Comparison of ENCODE assay signal across 8 cellular contexts in the genomic region with DNA sequence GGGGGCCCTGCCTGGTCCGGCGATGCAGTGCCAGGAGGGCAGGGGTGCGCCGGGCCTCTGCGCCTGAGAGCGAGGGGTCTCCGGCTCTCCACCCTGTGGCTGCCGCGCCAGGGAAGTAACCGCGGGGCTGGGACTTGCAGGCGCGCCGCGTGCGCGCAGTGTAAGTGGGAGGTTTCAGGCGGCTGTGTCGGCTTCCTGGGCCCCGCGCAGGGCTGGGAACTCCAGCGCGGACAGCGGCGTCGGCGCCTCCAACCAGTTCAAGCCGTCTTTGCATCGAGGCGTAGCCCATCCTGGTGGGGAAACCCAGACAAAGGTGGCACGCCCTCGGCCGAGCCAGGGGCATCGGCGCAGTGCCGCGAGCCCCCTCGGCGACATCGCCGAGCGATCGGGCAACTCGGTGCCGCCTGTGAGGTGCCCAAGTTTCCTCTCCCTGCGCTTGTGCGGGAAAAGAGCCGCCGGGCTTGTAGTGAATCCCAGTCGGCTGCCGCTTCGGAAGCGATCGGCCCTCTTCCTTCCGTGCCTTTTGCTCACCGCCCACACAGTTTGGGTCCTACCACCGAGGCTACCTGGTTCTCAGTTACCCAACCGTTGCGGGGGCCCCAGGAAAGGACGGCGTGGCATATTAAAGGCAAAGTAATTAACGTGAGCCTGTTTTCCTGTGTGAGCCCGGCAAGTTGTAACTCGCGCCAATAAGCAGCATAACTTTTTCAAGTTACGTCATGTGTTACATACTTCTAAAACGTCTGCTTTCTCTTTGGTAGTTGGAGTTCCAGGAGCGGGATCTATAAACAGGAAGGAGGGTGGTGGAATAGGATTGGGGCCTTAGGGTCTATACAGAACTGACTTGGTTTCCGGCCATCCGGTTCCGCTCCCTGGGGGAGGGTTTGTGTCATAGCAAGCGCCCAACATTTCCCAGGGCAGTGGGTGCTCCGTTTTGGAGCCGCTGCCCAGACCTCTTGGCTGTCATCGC. TPM values are rescaled to one million over a fixed set of nuclear protein-coding genes. Genes with fewer than 3 reads are reported as not detected.
DNase-seq lines count a peak whose midpoint lies in the region; ATAC-seq, FAIRE-seq and TF ChIP-seq lines count a peak whose summit lies in the region.

No MANE protein-coding gene starts in this region.

- dilution Hi-C loops in endothelial cell of umbilical vein (cut with MboI; ENCODE audit: extremely low pct_ligation_motif_present, low sequenced_read_pairs), result no loop called here

- peak; percentile 33 for ATAC-seq in GM18861 (IDR thresholded peaks at IDR 0.05; ENCODE audit: unreplicated experiment)
- peak; percentile 40 for ATAC-seq in HG03139 (IDR thresholded peaks at IDR 0.05; ENCODE audit: unreplicated experiment)

- CTCF ChIA-PET in AG04450 (lab: Charles Lee), result interaction anchor here (0.7 to 3.0 kb wide), 4 partner anchors 12 to 164 kb away, joined by 3 to 54 read pairs (median 4); no protein-coding TSS in a partner anchor
- CTCF ChIA-PET in endothelial cell of umbilical vein (lab: Charles Lee), result interaction anchor here (1.0 to 6.2 kb wide), 4 partner anchors 49 to 168 kb away, joined by 4 to 204 read pairs (median 14); no protein-coding TSS in a partner anchor

- no peak for DNase-seq in AG04450 (ENCODE audit: low read depth, low spot score)
- peak; percentile 60 for DNase-seq in NOMO-1 treated with dmso at 0.1 percent for 144 hours (lab: John Stamatoyannopoulos, UW; ENCODE audit: unreplicated experiment)
- peak; percentile 65 for DNase-seq in activated CD8-positive, alpha-beta memory T cell treated with anti-CD3 and anti-CD28 coated beads, Interleukin-2, amount 50 U/mL, for 4 hours
- DNase-seq in endothelial cell of umbilical vein (ENCODE audit: low read depth, low spot score), result peak; percentile 67
- peak; percentile 51 to 52 for DNase-seq in stimulated activated CD8-positive, alpha-beta memory T cell treated with anti-CD3 and anti-CD28 coated beads, Interleukin-2, amount 100 ng/mL, for 48 hours (ENCODE audit: low read depth in 2 of 2)

- peak overlapping the region; percentile 69 for H3K4me2 ChIP-seq in endothelial cell of umbilical vein (ENCODE audit: insufficient read depth, low read length)

- H3K9me1 ChIP-seq in endothelial cell of umbilical vein (replicated peaks; ENCODE audit: control insufficient read depth, extremely low read depth, insufficient read depth, low read length), result no peaks in the 10 kb centered on the region

- H3K4me1 ChIP-seq in endothelial cell of umbilical vein (ENCODE audit: control insufficient read depth, extremely low read depth, insufficient read depth, low read length) (peaks cover 31% of the 10 kb centered on the region), mononuclear cell (ENCODE audit: insufficient read depth, low read length) (peaks cover 32% of the 10 kb centered on the region)

- FAIRE-seq in endothelial cell of umbilical vein (lab: Jason Lieb, UNC), result peak; percentile 80

- H3K9me3 ChIP-seq in AG04450 (ENCODE audit: control insufficient read depth, insufficient read depth, low read length), result peaks cover 6% of the 10 kb centered on the region; the same call in 1 of the 2 replicates
- H3K9me3 ChIP-seq in endothelial cell of umbilical vein (replicated peaks; ENCODE audit: control insufficient read depth, insufficient read depth, low read length), result no peaks in the 10 kb centered on the region
- H3K9me3 ChIP-seq in mononuclear cell (ENCODE audit: low read depth, low read length), result no peaks in the 10 kb centered on the region

- peaks cover 31% of the 10 kb centered on the region for H3K79me2 ChIP-seq in endothelial cell of umbilical vein (ENCODE audit: control insufficient read depth, insufficient read depth, low read length)

- TF ChIP-seq CTCF in AG04450 (IDR thresholded peaks at IDR 0.05; ENCODE audit: low read depth, low read length) (peak; percentile 16; the same call in 1 of the 2 replicates), endothelial cell of umbilical vein (IDR thresholded peaks at IDR 0.05; ENCODE audit: extremely low read depth in 1 of 2, insufficient read depth in 1 of 2, low read depth in 1 of 2, low read length in 2 of 2) (no peak)

- H3K4me3 ChIP-seq in AG04450 (ENCODE audit: low read depth, low read length) (peak overlapping the region; percentile 92), endothelial cell of umbilical vein (replicated peaks in 1 of 3; ENCODE audit: insufficient read depth in 1 of 3, low read depth in 1 of 3, low read length in 3 of 3) (peak overlapping the region; percentile 72 to 92 (median 87)), mononuclear cell (ENCODE audit: low read length) (peak overlapping the region; percentile 83)

- peak overlapping the region; percentile 88 for H3K9ac ChIP-seq in endothelial cell of umbilical vein (replicated peaks; ENCODE audit: extremely low read depth, insufficient read depth, low read length)

- H3K36me3 ChIP-seq in endothelial cell of umbilical vein (ENCODE audit: control insufficient read depth in 2 of 2, extremely low read depth in 1 of 2, insufficient read depth in 2 of 2, low read length in 2 of 2), result no peaks in the 10 kb centered on the region

- TF ChIP-seq POLR2A in endothelial cell of umbilical vein (IDR thresholded peaks at IDR 0.05; ENCODE audit: low read depth, low read length), result no peak

- no peaks in the 10 kb centered on the region for H4K20me1 ChIP-seq in endothelial cell of umbilical vein (replicated peaks; ENCODE audit: control insufficient read depth, extremely low read depth, insufficient read depth, low read length)

- intact Hi-C loops in endothelial cell of umbilical vein (cut with micrococcal nuclease), result loop anchor here (1.0 to 2.0 kb wide), 4 partner anchors 46 to 243 kb away; a partner anchor contains a TSS

- H3K27me3 ChIP-seq in AG04450 (ENCODE audit: control insufficient read depth, insufficient read depth, low read length), result no peaks in the 10 kb centered on the region
- H3K27me3 ChIP-seq in endothelial cell of umbilical vein (ENCODE audit: control insufficient read depth in 2 of 2, insufficient read depth in 2 of 2, low read length in 2 of 2), result no peaks in the 10 kb centered on the region
- H3K27me3 ChIP-seq in mononuclear cell (ENCODE audit: insufficient read depth, low read length), result no peaks in the 10 kb centered on the region

- H3K27ac ChIP-seq in AG04450 (ENCODE audit: low read depth, low read length) (peak overlapping the region; percentile 94), endothelial cell of umbilical vein (ENCODE audit: insufficient read depth, low read depth, low read length) (peak overlapping the region; percentile 57)

- BruUV-seq in endothelial cell of umbilical vein (replicated peaks; lab: Mats Ljungman, UMichigan), result TSS peak; percentile 85

- POLR2A ChIA-PET in AG04450 (lab: Yijun Ruan, JAX), result interaction anchor here (0.6 kb wide), 1 partner anchor 210 kb away, joined by 5 read pairs; no protein-coding TSS in a partner anchor
- POLR2A ChIA-PET in endothelial cell of umbilical vein (lab: Charles Lee), result no interaction called here

- peak overlapping the region; percentile 66 for H2AFZ ChIP-seq in endothelial cell of umbilical vein (ENCODE audit: low read depth, low read length)

TF ChIP-seq in endothelial cell of umbilical vein, 7 proteins besides CTCF, POLR2A, EP300 and RAD21:
- peak; percentile 38 for TF ChIP-seq POLR2AphosphoS5 (IDR thresholded peaks at IDR 0.05; ENCODE audit: insufficient read depth, low read depth, low read length)
- no peak for TF ChIP-seq MYC (IDR thresholded peaks at IDR 0.05; ENCODE audit: low read depth, low read length)
- TF ChIP-seq, protein P1, sequence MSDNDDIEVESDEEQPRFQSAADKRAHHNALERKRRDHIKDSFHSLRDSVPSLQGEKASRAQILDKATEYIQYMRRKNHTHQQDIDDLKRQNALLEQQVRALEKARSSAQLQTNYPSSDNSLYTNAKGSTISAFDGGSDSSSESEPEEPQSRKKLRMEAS (IDR thresholded peaks at IDR 0.05; ENCODE audit: insufficient read depth, insufficient read length), result no peak
- peak; percentile 35 for TF ChIP-seq JUN (IDR thresholded peaks at IDR 0.05; ENCODE audit: borderline replicate concordance, insufficient read depth, insufficient read length, low read depth)
- no peak for TF ChIP-seq EZH2 (IDR thresholded peaks at IDR 0.05; ENCODE audit: borderline replicate concordance, low read depth, low read length, severe bottlenecking)

RNA-seq across cellular contexts. Expression of a gene that starts 1.2 kb away (rescaled TPM):
- polyA plus RNA-seq in AG04450 (2011; rRNA removed) (16.5 and 17.4 TPM in 2 replicates), endothelial cell of umbilical vein (4.0 and 5.4 TPM in 2 replicates)
- polyA minus RNA-seq in AG04450 (2011; rRNA and poly(A)+ RNA removed), result 21.3 and 24.1 TPM in 2 replicates
- total RNA-seq in endothelial cell of umbilical vein (16.5 and 24.0 TPM in 2 replicates), mononuclear cell (9.8 TPM)
- polyA plus RNA-seq in endothelial cell of umbilical vein (2011; cell fraction: cytosol; rRNA removed), result 5.9 and 6.3 TPM in 2 replicates
- 18.1 and 21.6 TPM in 2 replicates for polyA plus RNA-seq in endothelial cell of umbilical vein (2011; cell fraction: nucleus; rRNA removed)
- polyA plus RNA-seq in endothelial cell of umbilical vein (2012), result 5.7 and 8.4 TPM in 2 replicates
- 18.3 and 18.8 TPM in 2 replicates for polyA minus RNA-seq in endothelial cell of umbilical vein
- polyA minus RNA-seq in endothelial cell of umbilical vein (2011; cell fraction: cytosol; rRNA and poly(A)+ RNA removed), result 5.9 TPM
- 45.9 and 62.8 TPM in 2 replicates for polyA minus RNA-seq in endothelial cell of umbilical vein (2011; cell fraction: nucleus; rRNA and poly(A)+ RNA removed)
